ENCODE assay signal across 8 cellular contexts in the genomic region with DNA sequence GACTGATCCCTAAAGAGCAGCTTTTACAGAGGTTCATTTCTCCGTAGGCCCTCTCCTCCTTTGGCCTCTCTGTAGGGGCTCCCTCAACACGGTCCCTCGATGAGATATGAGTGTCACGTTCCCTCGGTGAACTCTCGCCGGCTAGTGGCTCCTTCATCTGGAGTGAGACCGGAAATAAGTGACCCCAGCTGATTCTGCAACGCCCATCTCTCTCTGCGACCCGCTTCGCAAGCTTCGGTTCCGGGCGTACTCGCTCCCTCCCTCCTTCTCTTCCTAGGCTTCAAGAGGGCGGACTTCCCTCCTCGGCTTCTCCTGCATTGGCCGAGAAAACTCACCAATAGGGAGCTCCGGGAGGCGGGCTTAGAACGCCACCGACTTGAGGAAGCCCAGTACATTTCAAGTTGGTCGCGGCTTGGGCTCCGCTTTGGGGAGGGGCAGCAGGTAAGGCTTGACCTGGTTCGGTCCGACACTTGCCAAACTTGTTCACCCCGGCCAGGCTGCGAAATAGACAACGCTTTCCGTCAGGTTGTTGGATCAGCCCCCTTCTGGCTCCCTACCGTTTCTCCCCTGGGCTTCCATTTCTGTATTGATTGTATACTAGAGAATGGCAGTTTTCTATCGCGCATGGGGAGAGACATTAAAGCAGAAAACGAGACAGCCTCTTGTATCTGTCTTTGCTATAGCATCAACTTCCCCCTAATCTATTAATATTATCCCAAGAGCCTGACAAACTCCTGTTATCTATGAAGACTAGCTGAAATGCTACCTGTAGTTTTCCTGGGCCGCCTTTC. TPM values are rescaled to one million over a fixed set of nuclear protein-coding genes. Genes with fewer than 3 reads are reported as not detected.
DNase-seq lines count a peak whose midpoint lies in the region; ATAC-seq and TF ChIP-seq lines count a peak whose summit lies in the region.

A gene (minus strand): TSS at position 248 of the 791 bp plus-strand sequence. CDS start 2,816 bp downstream, outside the sequence.
A gene with protein sequence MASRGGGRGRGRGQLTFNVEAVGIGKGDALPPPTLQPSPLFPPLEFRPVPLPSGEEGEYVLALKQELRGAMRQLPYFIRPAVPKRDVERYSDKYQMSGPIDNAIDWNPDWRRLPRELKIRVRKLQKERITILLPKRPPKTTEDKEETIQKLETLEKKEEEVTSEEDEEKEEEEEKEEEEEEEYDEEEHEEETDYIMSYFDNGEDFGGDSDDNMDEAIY (plus strand): TSS at position 363 of the 791 bp plus-strand sequence. CDS start 10,176 bp downstream, outside the sequence.

- no peak for TF ChIP-seq CTCF in vagina (IDR thresholded peaks at IDR 0.05)

- H3K9me3 ChIP-seq in T-helper 17 cell (ENCODE audit: control insufficient read depth, low read length, poor library complexity, severe bottlenecking) (no peaks in the 10 kb centered on the region), vagina (no peaks in the 10 kb centered on the region)

- peaks cover 53% of the 10 kb centered on the region for H3K4me1 ChIP-seq in vagina

- no peaks in the 10 kb centered on the region for H3K36me3 Mint-ChIP-seq in T-helper 17 cell (ENCODE audit: low read depth)

- TF ChIP-seq POLR2A in vagina (IDR thresholded peaks at IDR 0.05): peak; percentile 91 to 97

- H3K27ac Mint-ChIP-seq in T-helper 17 cell: peak within 1 kb of the TSS; percentile 97

- H3K27ac ChIP-seq in angular gyrus (ENCODE audit: low read depth, low read length): peak within 1 kb of the TSS; percentile 93
- peak within 1 kb of the TSS; percentile 95 for H3K27ac ChIP-seq in vagina

- peaks cover 0 to 4% of the 10 kb centered on the region in 2 donors for H3K36me3 ChIP-seq in vagina

- H3K27me3 ChIP-seq in vagina: no peaks in the 10 kb centered on the region

- intact Hi-C loops in vagina (cut with DNase I): loop anchor here (5.0 kb wide), 1 partner anchor 47 kb away; a partner anchor contains a TSS

- H3K4me1 Mint-ChIP-seq in T-helper 17 cell: peaks cover 38% of the 10 kb centered on the region

- H3K4me3 Mint-ChIP-seq in T-helper 17 cell: peak within 1 kb of the TSS; percentile 98

- ATAC-seq in GM18498 (IDR thresholded peaks at IDR 0.05; ENCODE audit: unreplicated experiment) (peak; percentile 94), HG02884 (IDR thresholded peaks at IDR 0.05; ENCODE audit: unreplicated experiment) (peak; percentile 89), T-helper 17 cell (peak; percentile 93)

- DNase-seq in NCI-H1694 treated with DMSO at 0.1 percent for 48 hours (lab: John Stamatoyannopoulos, UW): peak; percentile 78
- DNase-seq in T-helper 17 cell: peak; percentile 74 to 84 (median 83)
- peak; percentile 94 for DNase-seq in hepatic stellate cell (ENCODE audit: low spot score)
- peak; percentile 98 for DNase-seq in putamen (ENCODE audit: low spot score)
- peak in 1 of 2 donors; percentile 99 for DNase-seq in vagina (ENCODE audit: extremely low spot score in 2 of 2)

- H3K4me3 ChIP-seq in vagina: peak within 1 kb of the TSS; percentile 67 to 72

- H3K27me3 Mint-ChIP-seq in T-helper 17 cell: no peaks in the 10 kb centered on the region

RNA-seq across cellular contexts. Expression of the first gene that starts in this region (rescaled TPM):
- 1 to 10 TPM in 1 of 2 donors, under 1 TPM in 1; 0.70 to 1.7 TPM for total RNA-seq in T-helper 17 cell
- total RNA-seq in vagina: 1.7 TPM

RNA-seq across cellular contexts. Expression of the second gene that starts in this region (rescaled TPM):
- total RNA-seq in T-helper 17 cell: 10 to 100 TPM; 22.2 to 24.1 TPM
- total RNA-seq in vagina: 15.0 TPM
